In the genomic region with DNA sequence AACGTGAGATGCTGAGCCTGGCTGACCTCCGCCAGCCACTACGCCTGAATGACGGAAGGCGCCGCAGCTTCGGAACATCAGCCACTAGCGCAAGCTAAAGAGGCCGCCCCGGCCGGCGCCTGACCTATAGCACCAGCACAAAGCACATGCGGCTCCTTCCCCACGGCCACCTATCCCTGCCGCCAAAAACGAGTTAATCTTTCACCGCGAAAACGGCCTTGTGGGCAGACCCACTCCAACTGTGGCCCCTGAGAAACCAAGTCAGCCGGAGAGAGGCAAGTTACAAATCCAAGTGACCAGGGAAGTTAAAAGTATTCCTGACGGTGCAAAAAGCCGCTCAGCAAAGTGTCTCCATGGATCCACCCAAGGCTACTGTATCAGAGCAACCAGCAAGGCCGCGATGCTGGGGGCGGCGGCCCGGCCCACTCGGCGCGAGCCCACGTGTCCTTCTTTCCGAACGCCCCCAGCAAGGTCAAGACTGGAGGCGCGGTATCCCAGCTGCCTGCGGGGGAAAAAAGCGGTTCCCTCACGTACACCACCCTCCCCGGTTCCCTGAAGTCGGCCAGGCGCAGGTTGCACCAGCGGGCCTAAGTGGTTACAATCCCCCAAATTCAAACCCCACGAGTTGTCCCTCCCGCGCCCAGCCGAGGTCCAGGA, we compare ENCODE assay signal across 1 cellular context.
TF ChIP-seq lines count a peak whose summit lies in the region.

No MANE protein-coding gene starts in this region.

TF ChIP-seq in GM23338, 12 proteins besides CTCF, POLR2A, EP300 and RAD21 (continued from another document):
- TF ChIP-seq, protein P1, sequence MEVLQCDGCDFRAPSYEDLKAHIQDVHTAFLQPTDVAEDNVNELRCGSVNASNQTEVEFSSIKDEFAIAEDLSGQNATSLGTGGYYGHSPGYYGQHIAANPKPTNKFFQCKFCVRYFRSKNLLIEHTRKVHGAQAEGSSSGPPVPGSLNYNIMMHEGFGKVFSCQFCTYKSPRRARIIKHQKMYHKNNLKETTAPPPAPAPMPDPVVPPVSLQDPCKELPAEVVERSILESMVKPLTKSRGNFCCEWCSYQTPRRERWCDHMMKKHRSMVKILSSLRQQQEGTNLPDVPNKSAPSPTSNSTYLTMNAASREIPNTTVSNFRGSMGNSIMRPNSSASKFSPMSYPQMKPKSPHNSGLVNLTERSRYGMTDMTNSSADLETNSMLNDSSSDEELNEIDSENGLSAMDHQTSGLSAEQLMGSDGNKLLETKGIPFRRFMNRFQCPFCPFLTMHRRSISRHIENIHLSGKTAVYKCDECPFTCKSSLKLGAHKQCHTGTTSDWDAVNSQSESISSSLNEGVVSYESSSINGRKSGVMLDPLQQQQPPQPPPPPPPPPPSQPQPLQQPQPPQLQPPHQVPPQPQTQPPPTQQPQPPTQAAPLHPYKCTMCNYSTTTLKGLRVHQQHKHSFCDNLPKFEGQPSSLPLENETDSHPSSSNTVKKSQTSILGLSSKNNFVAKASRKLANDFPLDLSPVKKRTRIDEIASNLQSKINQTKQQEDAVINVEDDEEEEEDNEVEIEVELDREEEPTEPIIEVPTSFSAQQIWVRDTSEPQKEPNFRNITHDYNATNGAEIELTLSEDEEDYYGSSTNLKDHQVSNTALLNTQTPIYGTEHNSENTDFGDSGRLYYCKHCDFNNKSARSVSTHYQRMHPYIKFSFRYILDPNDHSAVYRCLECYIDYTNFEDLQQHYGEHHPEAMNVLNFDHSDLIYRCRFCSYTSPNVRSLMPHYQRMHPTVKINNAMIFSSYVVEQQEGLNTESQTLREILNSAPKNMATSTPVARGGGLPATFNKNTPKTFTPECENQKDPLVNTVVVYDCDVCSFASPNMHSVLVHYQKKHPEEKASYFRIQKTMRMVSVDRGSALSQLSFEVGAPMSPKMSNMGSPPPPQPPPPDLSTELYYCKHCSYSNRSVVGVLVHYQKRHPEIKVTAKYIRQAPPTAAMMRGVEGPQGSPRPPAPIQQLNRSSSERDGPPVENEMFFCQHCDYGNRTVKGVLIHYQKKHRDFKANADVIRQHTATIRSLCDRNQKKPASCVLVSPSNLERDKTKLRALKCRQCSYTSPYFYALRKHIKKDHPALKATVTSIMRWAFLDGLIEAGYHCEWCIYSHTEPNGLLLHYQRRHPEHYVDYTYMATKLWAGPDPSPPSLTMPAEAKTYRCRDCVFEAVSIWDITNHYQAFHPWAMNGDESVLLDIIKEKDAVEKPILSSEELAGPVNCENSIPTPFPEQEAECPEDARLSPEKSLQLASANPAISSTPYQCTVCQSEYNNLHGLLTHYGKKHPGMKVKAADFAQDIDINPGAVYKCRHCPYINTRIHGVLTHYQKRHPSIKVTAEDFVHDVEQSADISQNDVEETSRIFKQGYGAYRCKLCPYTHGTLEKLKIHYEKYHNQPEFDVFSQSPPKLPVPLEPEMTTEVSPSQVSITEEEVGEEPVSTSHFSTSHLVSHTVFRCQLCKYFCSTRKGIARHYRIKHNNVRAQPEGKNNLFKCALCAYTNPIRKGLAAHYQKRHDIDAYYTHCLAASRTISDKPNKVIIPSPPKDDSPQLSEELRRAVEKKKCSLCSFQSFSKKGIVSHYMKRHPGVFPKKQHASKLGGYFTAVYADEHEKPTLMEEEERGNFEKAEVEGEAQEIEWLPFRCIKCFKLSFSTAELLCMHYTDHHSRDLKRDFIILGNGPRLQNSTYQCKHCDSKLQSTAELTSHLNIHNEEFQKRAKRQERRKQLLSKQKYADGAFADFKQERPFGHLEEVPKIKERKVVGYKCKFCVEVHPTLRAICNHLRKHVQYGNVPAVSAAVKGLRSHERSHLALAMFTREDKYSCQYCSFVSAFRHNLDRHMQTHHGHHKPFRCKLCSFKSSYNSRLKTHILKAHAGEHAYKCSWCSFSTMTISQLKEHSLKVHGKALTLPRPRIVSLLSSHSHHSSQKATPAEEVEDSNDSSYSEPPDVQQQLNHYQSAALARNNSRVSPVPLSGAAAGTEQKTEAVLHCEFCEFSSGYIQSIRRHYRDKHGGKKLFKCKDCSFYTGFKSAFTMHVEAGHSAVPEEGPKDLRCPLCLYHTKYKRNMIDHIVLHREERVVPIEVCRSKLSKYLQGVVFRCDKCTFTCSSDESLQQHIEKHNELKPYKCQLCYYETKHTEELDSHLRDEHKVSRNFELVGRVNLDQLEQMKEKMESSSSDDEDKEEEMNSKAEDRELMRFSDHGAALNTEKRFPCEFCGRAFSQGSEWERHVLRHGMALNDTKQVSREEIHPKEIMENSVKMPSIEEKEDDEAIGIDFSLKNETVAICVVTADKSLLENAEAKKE (CRISPR knock-in tag; IDR thresholded peaks at IDR 0.05), result no peak
TF ChIP-seq in GM23338: peak in this region for 0.
